Comparison of ENCODE assay signal across 8 cellular contexts in the genomic region with DNA sequence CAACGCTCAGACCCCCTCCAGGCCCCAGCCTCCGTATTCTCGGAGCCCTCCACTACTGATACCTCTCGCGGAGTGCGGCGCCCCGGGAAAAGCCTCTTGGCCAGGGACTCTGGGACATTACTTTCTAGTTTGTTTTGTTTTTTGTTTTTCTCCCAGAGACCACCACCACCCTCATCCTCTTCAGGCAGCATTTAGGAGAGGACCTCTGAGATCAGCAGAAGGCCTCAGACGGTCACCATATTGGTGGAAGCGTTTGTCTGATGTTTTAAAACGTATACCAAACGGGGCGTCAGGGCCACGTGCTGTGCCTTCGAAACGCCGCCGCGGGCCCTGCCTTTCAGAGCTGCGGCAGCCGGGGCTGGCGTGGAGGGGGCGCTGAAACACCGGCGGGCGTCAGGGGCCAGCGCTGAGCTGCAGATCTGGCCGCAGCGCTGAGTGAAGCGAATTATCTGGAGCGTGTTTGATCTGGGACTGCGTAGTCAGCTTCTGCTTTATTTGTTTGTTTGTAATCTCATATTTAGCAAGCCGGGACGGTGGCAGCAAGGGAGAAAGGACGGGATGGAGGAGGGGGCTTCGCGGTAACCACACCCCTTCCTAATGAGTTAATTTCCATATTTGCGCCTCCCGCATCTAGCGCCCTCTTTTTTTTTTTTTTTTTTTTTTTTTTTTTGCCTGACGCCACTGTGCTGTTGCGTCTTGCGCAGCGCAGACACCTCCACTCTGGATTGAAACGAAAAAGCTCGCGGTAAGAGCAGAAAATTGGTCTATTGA. TPM values are rescaled to one million over a fixed set of nuclear protein-coding genes. Genes with fewer than 3 reads are reported as not detected.
DNase-seq lines count a peak whose midpoint lies in the region; ATAC-seq and TF ChIP-seq lines count a peak whose summit lies in the region.

No MANE protein-coding gene starts in this region.

- H3K36me3 ChIP-seq in cardiac muscle cell (no peaks in the 10 kb centered on the region), right lobe of liver (no peaks in the 10 kb centered on the region), transverse colon (no peaks in the 10 kb centered on the region)

- DNase-seq in cardiac muscle cell (ENCODE audit: low read depth in 1 of 2, low spot score in 1 of 2) = peak in 1 of 2 donors; percentile 74
- no peak for DNase-seq in cardiac septum (ENCODE audit: low spot score)
- peak in 42 of 58 donors; percentile 14 to 78 (median 56) for DNase-seq in anterior cingulate cortex (lab: John Stamatoyannopoulos, UW)
- DNase-seq in right lobe of liver = no peak
- no peak for DNase-seq in transverse colon
- DNase-seq in amniotic stem cell (lab: John Stamatoyannopoulos, UW) = no peak
- DNase-seq in lower leg skin (ENCODE audit: low spot score in 2 of 2) = no peak
- no peak for DNase-seq in NCI-H345 (lab: John Stamatoyannopoulos, UW)

- intact Hi-C loops in cardiac septum (cut with DNase I) (no loop called here), right lobe of liver (cut with DNase I) (no loop called here), transverse colon (cut with DNase I; ENCODE audit: low total_unique reads) (no loop called here), lower leg skin (cut with DNase I; ENCODE audit: low total_unique reads) (no loop called here)

- H3K4me1 ChIP-seq in cardiac muscle cell (ENCODE audit: low read depth) (no peaks in the 10 kb centered on the region), right lobe of liver (peaks cover 0 to 20% (median 6%) of the 10 kb centered on the region in 4 donors), transverse colon (peaks cover 0 to 22% (median 12%) of the 10 kb centered on the region in 4 donors)

- H3K9me3 ChIP-seq in cardiac muscle cell (ENCODE audit: low read depth) (no peaks in the 10 kb centered on the region), right lobe of liver (no peaks in the 10 kb centered on the region), transverse colon (no peaks in the 10 kb centered on the region)

- H3K4me3 ChIP-seq in cardiac muscle cell (peak overlapping the region; percentile 20), right lobe of liver (peak overlapping the region; percentile 9 to 42 (median 36)), transverse colon (peak overlapping the region in 3 of 4 donors; percentile 18 to 43 (median 23)), lower leg skin (ENCODE audit: low read depth, poor library complexity, severe bottlenecking) (no peak overlapping the region)

- no peak for TF ChIP-seq EP300 in transverse colon (IDR thresholded peaks at IDR 0.05; ENCODE audit: low read depth)

- H3K27ac ChIP-seq in cardiac muscle cell = no peak overlapping the region
- no peak overlapping the region for H3K27ac ChIP-seq in right lobe of liver
- no peak overlapping the region for H3K27ac ChIP-seq in transverse colon

- peak; percentile 36 to 52 (median 44) for ATAC-seq in right lobe of liver

- H3K27me3 ChIP-seq in cardiac muscle cell (peaks cover 100% of the 10 kb centered on the region), right lobe of liver (peaks cover 4 to 46% of the 10 kb centered on the region in 2 donors), transverse colon (peaks cover 100% of the 10 kb centered on the region)

- TF ChIP-seq POLR2A in right lobe of liver (IDR thresholded peaks at IDR 0.05) (no peak), transverse colon (IDR thresholded peaks at IDR 0.05) (no peak), lower leg skin (IDR thresholded peaks at IDR 0.05) (no peak)

- in situ Hi-C loops in transverse colon (cut with MboI; ENCODE audit: low pct_ligation_motif_present in 1 of 4, low pct_unique_long_range_greater_than_20kb in 1 of 4, low sequenced_read_pairs in 3 of 4) = no loop called here

- 7% methylated on average over 21 of the region's 47 CpGs for WGBS in right lobe of liver (ENCODE audit: insufficient coverage, low coverage, low lambda C conversion rate, missing lambda C conversion rate)
- WGBS in transverse colon (ENCODE audit: low coverage in 1 of 2), 2 donors = 13 to 16% methylated on average over 16 to 41 of the region's 47 CpGs
- 8 to 12% methylated on average over 47 of the region's 47 CpGs for WGBS in lower leg skin, 2 donors

- TF ChIP-seq CTCF in cardiac muscle cell (IDR thresholded peaks at IDR 0.05; ENCODE audit: low read depth, low read length) (no peak), right lobe of liver (IDR thresholded peaks at IDR 0.05) (peak in 1 of 4 donors; percentile 22), transverse colon (IDR thresholded peaks at IDR 0.05) (no peak), lower leg skin (IDR thresholded peaks at IDR 0.05) (no peak)

RNA-seq across cellular contexts. Expression of gene SOX2, which starts 14.8 kb away (rescaled TPM):
- total RNA-seq in cardiac muscle cell (0.18 TPM in 1 of 2 replicates, not detected in the other), cardiac septum (not detected), right lobe of liver (not detected), transverse colon (1 to 10 TPM in 1 of 4 donors, under 1 TPM in 2, not detected in 1; 0.60 to 3.2 (median 0.82) TPM), lower leg skin (1 to 10 TPM in 3 of 4 donors, under 1 TPM in 1; 0.20 to 3.3 (median 1.1) TPM)
- not detected in 2 replicates for polyA plus RNA-seq in cardiac muscle cell

Comparison
In these comparisons a context has a peak if more than half of its experiments do, and no peak if none do; other contexts are left out.
1. DNase-seq: peak in anterior cingulate cortex (42 of 58); none in cardiac septum (single experiment), right lobe of liver (0 of 3), transverse colon (single experiment), amniotic stem cell (single experiment), lower leg skin (0 of 2) and NCI-H345 (single experiment).